ENCODE assay signal across 26 cellular contexts in the genomic region with DNA sequence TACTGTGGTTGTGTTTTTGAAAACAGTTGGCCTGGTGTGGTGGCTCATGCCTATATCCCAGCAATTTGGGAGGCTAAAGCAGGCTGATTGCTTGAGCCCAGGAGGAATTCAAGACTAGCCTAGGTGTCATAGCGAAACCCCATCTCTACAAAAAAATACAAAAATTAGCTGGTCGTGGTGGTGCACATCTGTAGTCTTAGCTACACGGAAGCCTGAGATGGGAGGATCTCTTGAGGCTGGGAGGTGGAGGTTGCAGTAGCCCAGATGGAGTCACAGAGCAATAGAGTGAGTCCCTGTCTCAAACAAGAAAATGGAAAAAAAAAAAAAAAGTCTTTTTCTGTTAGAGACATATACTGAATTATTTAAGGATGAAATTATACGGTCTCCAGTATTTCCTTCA.
"Had no signal": no experiment of that assay in that cellular context is flagged by ENCODE, and none has a peak within 500 bp of the region (broad histone marks: within the 10 kb centered on the region; RNA-seq: fewer than 3 reads in every experiment).

No MANE protein-coding gene starts in this region.

- H3K27me3 Mint-ChIP-seq: naive thymus-derived CD8-positive, alpha-beta T cell; progenitor cell of endocrine pancreas; stimulated activated naive B cell treated with anti-CD40 and anti-IgM and Interleukin-4, amounts not matched to agents 10 μg/mL and 1 μg/mL and 100 μg/mL, for 72 hours had no signal

- H3K4me1 Mint-ChIP-seq: naive thymus-derived CD8-positive, alpha-beta T cell; nephron; neural progenitor cell; stimulated activated naive B cell treated with anti-CD40 and anti-IgM and Interleukin-4, amounts not matched to agents 10 μg/mL and 1 μg/mL and 100 μg/mL, for 72 hours had no signal

- H3K9me3 Mint-ChIP-seq: naive thymus-derived CD8-positive, alpha-beta T cell; nephron; neural progenitor cell; stimulated activated naive B cell treated with anti-CD40 and anti-IgM and Interleukin-4, amounts not matched to agents 10 μg/mL and 1 μg/mL and 100 μg/mL, for 72 hours had no signal

- H3K27ac Mint-ChIP-seq: naive thymus-derived CD8-positive, alpha-beta T cell; nephron; neural progenitor cell; progenitor cell of endocrine pancreas; stimulated activated naive B cell treated with anti-CD40 and anti-IgM and Interleukin-4, amounts not matched to agents 10 μg/mL and 1 μg/mL and 100 μg/mL, for 72 hours had no signal

- H3K36me3 Mint-ChIP-seq: naive thymus-derived CD8-positive, alpha-beta T cell; neural progenitor cell; stimulated activated naive B cell treated with anti-CD40 and anti-IgM and Interleukin-4, amounts not matched to agents 10 μg/mL and 1 μg/mL and 100 μg/mL, for 72 hours had no signal

- H3K4me3 Mint-ChIP-seq: naive thymus-derived CD8-positive, alpha-beta T cell; nephron; neural progenitor cell; stimulated activated naive B cell treated with anti-CD40 and anti-IgM and Interleukin-4, amounts not matched to agents 10 μg/mL and 1 μg/mL and 100 μg/mL, for 72 hours had no signal

- DNase-seq: hippocampal formation; kidney glomerular epithelial cell; left colon; left lung; lower lobe of right lung; mammary epithelial cell; mesenchymal stem cell; naive thymus-derived CD8-positive, alpha-beta T cell; occipital lobe; ovary; right cardiac atrium; stimulated activated CD4-positive, alpha-beta T cell treated with anti-CD3 and anti-CD28 coated beads, Interleukin-12 subunit alpha, Interleukin-12 subunit beta, amount 100 ng/mL, for 4 hours; stimulated activated CD4-positive, alpha-beta T cell treated with anti-CD3 and anti-CD28 coated beads, Interleukin-15, amount 100 ng/mL, for 24 hours; stimulated activated CD4-positive, alpha-beta T cell treated with anti-CD3 and anti-CD28 coated beads, Interleukin-2, amount 100 ng/mL, for 24 hours; stimulated activated CD4-positive, alpha-beta T cell treated with anti-CD3 and anti-CD28 coated beads, Interleukin-4, amount 100 ng/mL, for 1 hour; stimulated activated naive B cell treated with anti-CD40 and anti-IgM and Interleukin-4, amounts not matched to agents 10 μg/mL and 1 μg/mL and 100 μg/mL, for 72 hours; stimulated activated naive CD8-positive, alpha-beta T cell treated with anti-CD3 and anti-CD28 coated beads, Interleukin-15, Interleukin-2, amounts not matched to agents 100 U/mL and 50 U/mL, for 24 hours; stomach; testis; thyroid gland; transverse colon; upper lobe of left lung had no signal

- ATAC-seq: left colon; left lung; lower lobe of right lung; naive thymus-derived CD8-positive, alpha-beta T cell; right cardiac atrium; sciatic nerve; stimulated activated naive B cell treated with anti-CD40 and anti-IgM and Interleukin-4, amounts not matched to agents 10 μg/mL and 1 μg/mL and 100 μg/mL, for 72 hours; stimulated activated naive CD8-positive, alpha-beta T cell treated with anti-CD3 and anti-CD28 coated beads, Interleukin-15, Interleukin-2, amounts not matched to agents 100 U/mL and 50 U/mL, for 24 hours had no signal
